8 cellular contexts compared by ENCODE assay signal in the genomic region with DNA sequence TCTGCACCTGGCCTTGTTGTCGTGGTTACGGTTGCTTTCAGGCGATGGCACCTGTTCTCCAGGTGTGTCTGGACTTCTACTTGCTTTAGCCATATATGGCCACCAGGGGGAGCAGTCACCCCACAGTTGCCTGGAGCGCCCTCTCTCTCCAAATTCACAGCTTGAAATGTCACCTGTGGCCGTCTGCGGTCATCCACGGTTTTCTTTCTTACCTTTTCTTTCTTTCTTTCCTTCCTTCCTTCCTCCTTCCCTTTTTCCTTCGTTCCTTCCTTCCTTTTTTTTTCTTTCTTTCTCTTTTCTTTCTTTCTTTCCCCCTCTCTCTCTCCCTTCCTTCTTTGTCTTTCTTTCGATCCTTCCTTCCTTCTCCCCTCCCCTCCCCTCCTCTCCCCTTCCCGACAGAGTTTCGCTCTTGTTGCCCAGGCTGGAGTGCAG.
DNase-seq lines count a peak whose midpoint lies in the region; ATAC-seq and TF ChIP-seq lines count a peak whose summit lies in the region.

No MANE protein-coding gene starts in this region.

- intact Hi-C loops in prostate gland (cut with DNase I) (no loop called here), vagina (cut with DNase I) (no loop called here)

- TF ChIP-seq CTCF in OCI-LY1 (IDR thresholded peaks at IDR 0.05; ENCODE audit: low read length): peak; percentile 93
- TF ChIP-seq CTCF in fibroblast of the aortic adventitia (IDR thresholded peaks at IDR 0.05; ENCODE audit: insufficient read depth, low read length): peak; percentile 72
- peak; percentile 30 to 83 (median 48) for TF ChIP-seq CTCF in prostate gland (IDR thresholded peaks at IDR 0.05)
- TF ChIP-seq CTCF in vagina (IDR thresholded peaks at IDR 0.05): peak; percentile 22 to 71 (median 66)

- ATAC-seq in HG03378 (IDR thresholded peaks at IDR 0.05; ENCODE audit: unreplicated experiment): peak; percentile 81

- H3K4me1 ChIP-seq in OCI-LY1 (ENCODE audit: insufficient read depth, low read length, severe bottlenecking) (peaks cover 3% of the 10 kb centered on the region), prostate gland (replicated peaks) (no peaks in the 10 kb centered on the region), vagina (no peaks in the 10 kb centered on the region)

- H3K27me3 ChIP-seq in OCI-LY1 (ENCODE audit: insufficient read depth, low read length) (no peaks in the 10 kb centered on the region), prostate gland (replicated peaks; ENCODE audit: insufficient read depth) (no peaks in the 10 kb centered on the region), vagina (no peaks in the 10 kb centered on the region)

- TF ChIP-seq POLR2A in prostate gland (IDR thresholded peaks at IDR 0.05): no peak
- TF ChIP-seq POLR2A in vagina (IDR thresholded peaks at IDR 0.05): no peak

- no peak overlapping the region for H2AFZ ChIP-seq in OCI-LY1 (ENCODE audit: low read length)

- H3K36me3 ChIP-seq in OCI-LY1 (ENCODE audit: insufficient read depth, low read length): peaks cover 13% of the 10 kb centered on the region; the same call in 1 of the 2 replicates
- no peaks in the 10 kb centered on the region for H3K36me3 ChIP-seq in prostate gland
- no peaks in the 10 kb centered on the region for H3K36me3 ChIP-seq in vagina

- H3K9ac ChIP-seq in OCI-LY1 (ENCODE audit: low read length): no peak overlapping the region

- H3K9me2 ChIP-seq in OCI-LY1 (ENCODE audit: low read depth, low read length): no peaks in the 10 kb centered on the region

- H3K9me3 ChIP-seq in OCI-LY1 (ENCODE audit: low read length) (no peaks in the 10 kb centered on the region), prostate gland (no peaks in the 10 kb centered on the region), vagina (no peaks in the 10 kb centered on the region)

- H3K4me2 ChIP-seq in OCI-LY1 (ENCODE audit: low read length): no peak overlapping the region

- peak; percentile 22 for DNase-seq in NK-92 treated with Interleukin-12 subunit alpha and Interleukin-12 subunit beta, amount 100 ng/mL, for 24 hours (lab: John Stamatoyannopoulos, UW)
- DNase-seq in NK-92 (lab: John Stamatoyannopoulos, UW; ENCODE audit: unreplicated experiment): no peak
- DNase-seq in activated T-cell treated with anti-CD3 and anti-CD28 coated beads, Interleukin-2, amount 50 U/mL, for 1 hour: peak; percentile 66
- DNase-seq in fibroblast of the aortic adventitia (ENCODE audit: low read depth): peak; percentile 31
- peak; percentile 72 for DNase-seq in prostate gland (ENCODE audit: low spot score)
- no peak for DNase-seq in vagina (ENCODE audit: extremely low spot score in 2 of 2)

- no peaks in the 10 kb centered on the region for H4K20me1 ChIP-seq in OCI-LY1 (ENCODE audit: insufficient read depth, low read length)

- no peaks in the 10 kb centered on the region for H3F3A ChIP-seq in OCI-LY1 (ENCODE audit: insufficient read depth, low read length)

- H3K4me3 ChIP-seq in OCI-LY1 (ENCODE audit: low read depth, low read length, poor library complexity, severe bottlenecking) (no peak overlapping the region), fibroblast of the aortic adventitia (ENCODE audit: low read depth, low read length) (no peak overlapping the region), prostate gland (no peak overlapping the region), vagina (no peak overlapping the region)

- 30% methylated on average over 11 of the region's 11 CpGs for WGBS in prostate gland

- no peak overlapping the region for H3K27ac ChIP-seq in OCI-LY1 (ENCODE audit: low read depth, low read length, poor library complexity, severe bottlenecking)
- H3K27ac ChIP-seq in prostate gland: no peak overlapping the region
- H3K27ac ChIP-seq in vagina: no peak overlapping the region

- no peaks in the 10 kb centered on the region for H3K79me2 ChIP-seq in OCI-LY1 (ENCODE audit: insufficient read depth, low read length)

Comparison
In these comparisons a context has a peak if more than half of its experiments do, and no peak if none do; other contexts are left out.
1. DNase-seq: peak in NK-92 treated with Interleukin-12 subunit alpha and Interleukin-12 subunit beta, amount 100 ng/mL, for 24 hours (single experiment), activated T-cell treated with anti-CD3 and anti-CD28 coated beads, Interleukin-2, amount 50 U/mL, for 1 hour (single experiment), fibroblast of the aortic adventitia (single experiment) and prostate gland (single experiment); none in NK-92 (single experiment) and vagina (0 of 2).
2. Peak in every context shown above with its lines, with median percentiles within 50 percentile points of each other: CTCF ChIP-seq.